21 cellular contexts compared by ENCODE assay signal in the genomic region with DNA sequence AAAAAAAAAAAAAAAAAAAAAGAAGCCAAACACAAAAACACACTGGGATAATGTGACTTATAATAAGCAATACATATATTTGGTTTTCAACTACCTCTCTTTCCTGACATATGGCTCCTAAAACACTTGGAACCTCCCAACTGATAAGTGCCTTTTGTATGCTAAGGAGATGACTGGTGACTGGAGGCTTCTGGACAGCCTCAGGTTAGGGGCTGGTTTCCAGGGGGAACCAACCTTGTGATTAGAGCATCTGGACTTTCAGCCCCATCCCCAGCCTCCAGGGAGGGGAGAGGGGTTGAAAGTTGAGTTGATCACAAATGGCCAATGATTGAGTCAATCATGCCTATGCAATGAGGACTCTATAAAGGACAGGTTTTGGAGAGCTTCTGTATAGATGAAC.
DNase-seq lines count a peak whose midpoint lies in the region; ATAC-seq, FAIRE-seq and TF ChIP-seq lines count a peak whose summit lies in the region.
"Had no signal": no experiment of that assay in that cellular context is flagged by ENCODE, and none has a peak within 500 bp of the region (broad histone marks: within the 10 kb centered on the region; RNA-seq: fewer than 3 reads in every experiment).

No MANE protein-coding gene starts in this region.

- no peak overlapping the region for H4K8ac ChIP-seq in mesendoderm (ENCODE audit: low read depth, low read length)

- no peaks in the 10 kb centered on the region for H4K20me1 ChIP-seq in GM23338 (replicated peaks; ENCODE audit: insufficient read depth)

- H3K9me3 Mint-ChIP-seq in activated T-cell treated with anti-CD3 and anti-CD28 coated beads, Interleukin-2, amount 50 U/mL, for 24 hours: no peaks in the 10 kb centered on the region
- H3K9me3 Mint-ChIP-seq in GM23338: no peaks in the 10 kb centered on the region
- peaks cover under 1% of the 10 kb centered on the region for H3K9me3 Mint-ChIP-seq in activated T-helper 1 cell treated with anti-CD3 and anti-CD28 coated beads, Interleukin-12 subunit alpha, Interleukin-12 subunit beta, Interleukin-2, Interleukin-4 antibody, amounts not matched to agents 30 ng/mL and 10 ng/mL and 1 ng/mL, durations not matched to agents 14 hours and 24 hours and 36 hours
- no peaks in the 10 kb centered on the region for H3K9me3 Mint-ChIP-seq in activated naive CD4-positive, alpha-beta T cell treated with anti-CD3 and anti-CD28 coated beads for 36 hours
- H3K9me3 Mint-ChIP-seq: CD8-positive, alpha-beta T cell; H9 had no signal

- H3K4ac ChIP-seq in mesendoderm (ENCODE audit: low read depth, low read length): no peak overlapping the region

- H3K27me3 Mint-ChIP-seq in activated T-cell treated with anti-CD3 and anti-CD28 coated beads, Interleukin-2, amount 50 U/mL, for 24 hours: peaks cover 3% of the 10 kb centered on the region
- no peaks in the 10 kb centered on the region for H3K27me3 Mint-ChIP-seq in GM23338 (ENCODE audit: insufficient read depth, low read depth, poor library complexity)
- H3K27me3 Mint-ChIP-seq in activated T-helper 1 cell treated with anti-CD3 and anti-CD28 coated beads, Interleukin-12 subunit alpha, Interleukin-12 subunit beta, Interleukin-2, Interleukin-4 antibody, amounts not matched to agents 30 ng/mL and 10 ng/mL and 1 ng/mL, durations not matched to agents 14 hours and 24 hours and 36 hours (ENCODE audit: insufficient read depth): no peaks in the 10 kb centered on the region
- peaks cover 8% of the 10 kb centered on the region for H3K27me3 Mint-ChIP-seq in activated naive CD4-positive, alpha-beta T cell treated with anti-CD3 and anti-CD28 coated beads for 36 hours (ENCODE audit: low read depth)

- no peaks in the 10 kb centered on the region for H3K79me1 ChIP-seq in mesendoderm (ENCODE audit: low read length)

- H3K36me3 ChIP-seq in GM23338 (ENCODE audit: insufficient read depth) (no peaks in the 10 kb centered on the region), mesendoderm (ENCODE audit: control insufficient read depth, insufficient read depth, low read length) (no peaks in the 10 kb centered on the region)

- no peak overlapping the region for H3K56ac ChIP-seq in mesendoderm (ENCODE audit: low read length)

- H2BK15ac ChIP-seq in mesendoderm (replicated peaks; ENCODE audit: low read depth): no peak overlapping the region

- no peaks in the 10 kb centered on the region for H3K36me3 Mint-ChIP-seq in activated T-cell treated with anti-CD3 and anti-CD28 coated beads, Interleukin-2, amount 50 U/mL, for 24 hours (ENCODE audit: low read depth)
- H3K36me3 Mint-ChIP-seq in GM23338 (ENCODE audit: low read depth): no peaks in the 10 kb centered on the region
- peaks cover 26% of the 10 kb centered on the region for H3K36me3 Mint-ChIP-seq in activated T-helper 1 cell treated with anti-CD3 and anti-CD28 coated beads, Interleukin-12 subunit alpha, Interleukin-12 subunit beta, Interleukin-2, Interleukin-4 antibody, amounts not matched to agents 30 ng/mL and 10 ng/mL and 1 ng/mL, durations not matched to agents 14 hours and 24 hours and 36 hours (ENCODE audit: low read depth)
- no peaks in the 10 kb centered on the region for H3K36me3 Mint-ChIP-seq in activated naive CD4-positive, alpha-beta T cell treated with anti-CD3 and anti-CD28 coated beads for 36 hours (ENCODE audit: low read depth)
- H3K36me3 Mint-ChIP-seq: CD8-positive, alpha-beta T cell had no signal

- H3F3A ChIP-seq in GM23338 (replicated peaks; ENCODE audit: low read depth): no peaks in the 10 kb centered on the region

- H2AFZ ChIP-seq in GM23338: 0 out of 2 replicates have a peak overlapping the region, but pooled peaks have one; percentile 5
- H2AFZ ChIP-seq: GM23248 had no signal

- peaks cover 37% of the 10 kb centered on the region for H3K4me1 Mint-ChIP-seq in activated T-cell treated with anti-CD3 and anti-CD28 coated beads, Interleukin-2, amount 50 U/mL, for 24 hours (ENCODE audit: low read depth)
- H3K4me1 Mint-ChIP-seq in GM23338: peaks cover 22% of the 10 kb centered on the region; the same call in 2 of the 3 replicates
- H3K4me1 Mint-ChIP-seq in activated T-helper 1 cell treated with anti-CD3 and anti-CD28 coated beads, Interleukin-12 subunit alpha, Interleukin-12 subunit beta, Interleukin-2, Interleukin-4 antibody, amounts not matched to agents 30 ng/mL and 10 ng/mL and 1 ng/mL, durations not matched to agents 14 hours and 24 hours and 36 hours (ENCODE audit: low read depth): peaks cover 42% of the 10 kb centered on the region
- peaks cover 7% of the 10 kb centered on the region for H3K4me1 Mint-ChIP-seq in activated naive CD4-positive, alpha-beta T cell treated with anti-CD3 and anti-CD28 coated beads for 36 hours (ENCODE audit: low read depth)

- H3K4me3 ChIP-seq in GM23338: no peak overlapping the region
- H3K4me3 ChIP-seq in mesendoderm (ENCODE audit: low read length): no peak overlapping the region
- H3K4me3 ChIP-seq: GM23248 had no signal

- H3K9ac ChIP-seq in mesendoderm (ENCODE audit: low read length): no peak overlapping the region
- H3K9ac ChIP-seq: GM23248 had no signal

- H3K4me2 ChIP-seq in GM23338 (no peak overlapping the region), mesendoderm (ENCODE audit: low read length) (no peak overlapping the region)

- H3K27ac ChIP-seq in GM23338 (ENCODE audit: low read depth) (no peak overlapping the region), mesendoderm (ENCODE audit: low read depth, low read length) (no peak overlapping the region)
- H3K27ac ChIP-seq: C4-2B, GM23248 had no signal

- ATAC-seq in GM23338 (no peak), GM21786 (IDR thresholded peaks at IDR 0.05; ENCODE audit: unreplicated experiment) (no peak)
- ATAC-seq: CD8-positive, alpha-beta T cell; HepG2 had no signal

- no peak for FAIRE-seq in GM12892 (lab: Jason Lieb, UNC)
- FAIRE-seq: A204.1, D721Med, HepG2, HTR-8/SVneo had no signal

- H3K27ac Mint-ChIP-seq in activated T-cell treated with anti-CD3 and anti-CD28 coated beads, Interleukin-2, amount 50 U/mL, for 24 hours: peak overlapping the region; percentile 24
- no peak overlapping the region for H3K27ac Mint-ChIP-seq in GM23338
- H3K27ac Mint-ChIP-seq in activated T-helper 1 cell treated with anti-CD3 and anti-CD28 coated beads, Interleukin-12 subunit alpha, Interleukin-12 subunit beta, Interleukin-2, Interleukin-4 antibody, amounts not matched to agents 30 ng/mL and 10 ng/mL and 1 ng/mL, durations not matched to agents 14 hours and 24 hours and 36 hours: peak overlapping the region; percentile 37
- no peak overlapping the region for H3K27ac Mint-ChIP-seq in activated naive CD4-positive, alpha-beta T cell treated with anti-CD3 and anti-CD28 coated beads for 36 hours
- H3K27ac Mint-ChIP-seq: B cell; CD8-positive, alpha-beta T cell had no signal

- TF ChIP-seq POLR2A in GM12892 (IDR thresholded peaks at IDR 0.05; ENCODE audit: low read depth, low read length): no peak

- H3K79me2 ChIP-seq in GM23338 (replicated peaks; ENCODE audit: insufficient read depth) (no peaks in the 10 kb centered on the region), mesendoderm (ENCODE audit: control insufficient read depth, insufficient read depth, low read length) (no peaks in the 10 kb centered on the region)

- no peak for TF ChIP-seq CTCF in GM23338 (conservative IDR thresholded peaks at IDR 0.05; ENCODE audit: low read depth in 2 of 2)

- no peak overlapping the region for H4K5ac ChIP-seq in mesendoderm (ENCODE audit: low read length)

- H3K18ac ChIP-seq in mesendoderm (ENCODE audit: low read length): no peak overlapping the region

- H3K27me3 ChIP-seq in GM23338 (ENCODE audit: insufficient read depth): no peaks in the 10 kb centered on the region
- H3K27me3 ChIP-seq in mesendoderm (ENCODE audit: insufficient read depth, low read length, poor library complexity): no peaks in the 10 kb centered on the region

- H2BK5ac ChIP-seq in mesendoderm (ENCODE audit: low read length): no peak overlapping the region

- H3K4me3 Mint-ChIP-seq in activated T-cell treated with anti-CD3 and anti-CD28 coated beads, Interleukin-2, amount 50 U/mL, for 24 hours: no peak overlapping the region
- no peak overlapping the region for H3K4me3 Mint-ChIP-seq in GM23338
- H3K4me3 Mint-ChIP-seq in activated T-helper 1 cell treated with anti-CD3 and anti-CD28 coated beads, Interleukin-12 subunit alpha, Interleukin-12 subunit beta, Interleukin-2, Interleukin-4 antibody, amounts not matched to agents 30 ng/mL and 10 ng/mL and 1 ng/mL, durations not matched to agents 14 hours and 24 hours and 36 hours: no peak overlapping the region
- H3K4me3 Mint-ChIP-seq in activated naive CD4-positive, alpha-beta T cell treated with anti-CD3 and anti-CD28 coated beads for 36 hours: no peak overlapping the region
- H3K4me3 Mint-ChIP-seq: B cell; CD8-positive, alpha-beta T cell; H9 had no signal

- peaks cover 12% of the 10 kb centered on the region for H3K4me1 ChIP-seq in GM23338 (ENCODE audit: insufficient read depth)
- peaks cover 2% of the 10 kb centered on the region for H3K4me1 ChIP-seq in mesendoderm (ENCODE audit: control insufficient read depth, low read depth, low read length)

- CTCF ChIA-PET in activated naive CD4-positive, alpha-beta T cell treated with anti-CD3 and anti-CD28 coated beads for 36 hours (lab: Charles Lee): interaction anchor here (0.6 kb wide), 1 partner anchor 946 kb away, joined by 3 read pairs; no protein-coding TSS in a partner anchor

- H3K9me2 ChIP-seq in GM23338 (ENCODE audit: insufficient read depth): peaks cover 2% of the 10 kb centered on the region

- intact Hi-C loops in activated T-helper 1 cell treated with anti-CD3 and anti-CD28 coated beads, Interleukin-12 subunit alpha, Interleukin-12 subunit beta, Interleukin-2, Interleukin-4 antibody, amounts not matched to agents 30 ng/mL and 10 ng/mL and 1 ng/mL, durations not matched to agents 14 hours and 24 hours and 36 hours (cut with micrococcal nuclease): loop anchor here (5.0 kb wide), 2 partner anchors 107 to 342 kb away; no protein-coding TSS in a partner anchor
- intact Hi-C loops in activated naive CD4-positive, alpha-beta T cell treated with anti-CD3 and anti-CD28 coated beads for 36 hours (cut with micrococcal nuclease): loop anchor here (5.0 kb wide), 1 partner anchor 107 kb away; no protein-coding TSS in a partner anchor

- no peak overlapping the region for H2AK5ac ChIP-seq in mesendoderm (ENCODE audit: low read length)

- H3K23ac ChIP-seq in mesendoderm (ENCODE audit: low read length): no peak overlapping the region

- H2BK120ac ChIP-seq in mesendoderm (ENCODE audit: low read depth, low read length): no peak overlapping the region

- DNase-seq in activated T-cell treated with anti-CD3 and anti-CD28 coated beads, Interleukin-2, amount 50 U/mL, for 24 hours: no peak
- DNase-seq in activated T-cell treated with anti-CD3 and anti-CD28 coated beads, Interleukin-2, amount 50 U/mL, for 48 hours: no peak
- DNase-seq in GM23338 (ENCODE audit: low spot score) (no peak), mesendoderm (peak; percentile 76), GM12892 (ENCODE audit: insufficient read length) (no peak)
- DNase-seq in activated T-helper 1 cell treated with anti-CD3 and anti-CD28 coated beads, Interleukin-12 subunit alpha, Interleukin-12 subunit beta, Interleukin-2, Interleukin-4 antibody, amounts not matched to agents 30 ng/mL and 10 ng/mL and 1 ng/mL, durations not matched to agents 14 hours and 24 hours and 36 hours (ENCODE audit: low spot score): no peak
- DNase-seq in activated naive CD4-positive, alpha-beta T cell treated with anti-CD3 and anti-CD28 coated beads for 36 hours: no peak
- DNase-seq: CD8-positive, alpha-beta T cell; COR-L47; DMS153; DMS79 treated with DMSO at 0.1 percent for 48 hours; EL; GM23248; H9 had no signal

Comparison
In these comparisons a context has a peak if more than half of its experiments do, and no peak if none do; other contexts are left out.
1. H3K27ac Mint-ChIP-seq: peak in activated T-cell treated with anti-CD3 and anti-CD28 coated beads, Interleukin-2, amount 50 U/mL, for 24 hours (single experiment) and activated T-helper 1 cell treated with anti-CD3 and anti-CD28 coated beads, Interleukin-12 subunit alpha, Interleukin-12 subunit beta, Interleukin-2, Interleukin-4 antibody, amounts not matched to agents 30 ng/mL and 10 ng/mL and 1 ng/mL, durations not matched to agents 14 hours and 24 hours and 36 hours (single experiment); none in GM23338 (single experiment) and activated naive CD4-positive, alpha-beta T cell treated with anti-CD3 and anti-CD28 coated beads for 36 hours (single experiment).